In the genomic region with DNA sequence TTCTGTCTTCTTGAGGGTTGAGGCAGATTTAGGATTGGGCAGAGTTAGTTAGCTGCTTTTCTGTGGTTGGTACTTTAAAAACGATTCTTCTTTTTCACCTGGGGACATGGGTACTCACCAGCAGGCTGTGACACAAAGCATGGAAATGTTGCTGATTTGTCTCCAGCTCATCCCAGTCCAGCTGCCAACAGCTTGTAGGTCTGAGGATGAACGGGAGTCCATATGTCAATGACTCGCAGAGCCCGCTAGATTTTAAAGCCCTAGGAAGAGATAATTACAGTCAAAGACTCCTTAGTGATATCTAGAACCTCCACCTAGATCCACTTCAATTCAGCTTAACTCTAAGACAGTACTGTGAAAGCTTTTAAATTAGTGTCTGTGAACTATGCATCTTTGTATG, we compare ENCODE assay signal across 18 cellular contexts. TPM values are rescaled to one million over a fixed set of nuclear protein-coding genes. Genes with fewer than 3 reads are reported as not detected.
DNase-seq lines count a peak whose midpoint lies in the region; ATAC-seq, FAIRE-seq and TF ChIP-seq lines count a peak whose summit lies in the region.
"Had no signal": no experiment of that assay in that cellular context is flagged by ENCODE, and none has a peak within 500 bp of the region (broad histone marks: within the 10 kb centered on the region; RNA-seq: fewer than 3 reads in every experiment).

No MANE protein-coding gene starts in this region.

- H3K27ac ChIP-seq in K562 (ENCODE audit: extremely low read depth, low read depth, low read length) = no peak overlapping the region
- H3K27ac ChIP-seq: 22Rv1, PC-9, SJSA1 had no signal

- no peak for TF ChIP-seq RAD21 in K562 (CRISPR knock-in tag; conservative IDR thresholded peaks at IDR 0.05 in 1 of 2, IDR thresholded peaks at IDR 0.05 in 1 of 2)

- H3K36me3 ChIP-seq in Loucy (ENCODE audit: insufficient read depth, low read length) (no peaks in the 10 kb centered on the region), K562 (ENCODE audit: control insufficient read depth, insufficient read depth, low read length) (no peaks in the 10 kb centered on the region)
- H3K36me3 ChIP-seq: SJSA1 had no signal

- H3K9me3 ChIP-seq in Loucy (ENCODE audit: insufficient read depth, low read depth, low read length) = no peaks in the 10 kb centered on the region
- no peaks in the 10 kb centered on the region for H3K9me3 ChIP-seq in K562 (replicated peaks; ENCODE audit: control insufficient read depth, insufficient read depth, low read depth, low read length)
- H3K9me3 ChIP-seq: SJSA1 had no signal

- no peak for FAIRE-seq in K562 (lab: Jason Lieb, UNC)
- FAIRE-seq: GM19239 had no signal

- no peaks in the 10 kb centered on the region for H3K9me1 ChIP-seq in K562 (ENCODE audit: control insufficient read depth, insufficient read depth, low read length)

- H4K20me1 ChIP-seq in Loucy (ENCODE audit: insufficient read depth, low read length, poor library complexity, severe bottlenecking) (no peaks in the 10 kb centered on the region), K562 (replicated peaks; ENCODE audit: control insufficient read depth, insufficient read depth, low read length) (no peaks in the 10 kb centered on the region)

- 19% methylated on average over 4 of the region's 4 CpGs for WGBS in K562 (ENCODE audit: insufficient coverage, low coverage, missing lambda C conversion rate)

- no peak for TF ChIP-seq CTCF in Loucy (conservative IDR thresholded peaks at IDR 0.05; ENCODE audit: low read length)
- TF ChIP-seq CTCF in K562 (IDR thresholded peaks at IDR 0.05 in 2 of 3, conservative IDR thresholded peaks at IDR 0.05 in 1 of 3; ENCODE audit: insufficient read depth in 2 of 3, low read depth in 1 of 3, low read length in 3 of 3) = no peak

- CTCF ChIA-PET in K562 (lab: Yijun Ruan, JAX; ENCODE audit: low intra/inter-chr PET ratio) = interaction anchor here (0.5 kb wide), 1 partner anchor 20 kb away, joined by 3 read pairs; no protein-coding TSS in a partner anchor

- peaks cover 7% of the 10 kb centered on the region; the same call in 1 of the 2 replicates for H3F3A ChIP-seq in Loucy (ENCODE audit: low read depth)

- peaks cover 31% of the 10 kb centered on the region for H3K4me1 ChIP-seq in Loucy (ENCODE audit: insufficient read depth, low read length, poor library complexity, severe bottlenecking)
- peaks cover 0 to 42% of the 10 kb centered on the region in 2 experiments; a peak in 4 of 5 replicates for H3K4me1 ChIP-seq in K562 (replicated peaks in 1 of 2; ENCODE audit: control insufficient read depth in 2 of 2, insufficient read depth in 2 of 2, low read length in 2 of 2)

- no peak for TF ChIP-seq EP300 in K562 (IDR thresholded peaks at IDR 0.05; ENCODE audit: low read length)

- DNase-seq in NCI-H1694 (lab: John Stamatoyannopoulos, UW) = peak; percentile 11
- no peak for DNase-seq in NCI-H1694 treated with DMSO at 0.1 percent for 48 hours (lab: John Stamatoyannopoulos, UW)
- no peak for DNase-seq in K562 (ENCODE audit: extremely low read depth in 1 of 4, low spot score in 3 of 4)
- no peak for DNase-seq in stimulated activated CD8-positive, alpha-beta memory T cell treated with anti-CD3 and anti-CD28 coated beads, Interleukin-4, amount 100 ng/mL, for 48 hours
- no peak for DNase-seq in NCI-H1092 treated with DMSO at 0.1 percent for 48 hours (lab: John Stamatoyannopoulos, UW)
- no peak for DNase-seq in effector CD8-positive, alpha-beta T cell (lab: John Stamatoyannopoulos, UW)
- DNase-seq: C1 segment of cervical spinal cord, COR-L47, H9, KG1, NCI-H1092, NCI-H774, PC-9 had no signal

- H3K4me2 ChIP-seq in Loucy (ENCODE audit: low read depth, low read length, poor library complexity, severe bottlenecking) (peak overlapping the region; percentile 75), K562 (ENCODE audit: insufficient read depth, low read length) (0 out of 2 replicates have a peak overlapping the region, but pooled peaks have one; percentile 8)
- H3K4me2 ChIP-seq: PC-9 had no signal

- H3K4me3 ChIP-seq in Loucy (ENCODE audit: low read length, poor library complexity, severe bottlenecking) (no peak overlapping the region), K562 (no peak overlapping the region)
- H3K4me3 ChIP-seq: PC-9, SJSA1 had no signal

- no peak for TF ChIP-seq POLR2A in K562 (conservative IDR thresholded peaks at IDR 0.05)

- POLR2A ChIA-PET in K562 (lab: Yijun Ruan, JAX) = interaction anchor here (1.0 to 2.8 kb wide), 3 partner anchors 8 to 28 kb away, joined by 3 to 13 read pairs (median 4); no protein-coding TSS in a partner anchor

- intact Hi-C loops in K562 (cut with micrococcal nuclease) = no loop called here

- ATAC-seq in K562 (no peak), HG02678 (IDR thresholded peaks at IDR 0.05; ENCODE audit: unreplicated experiment) (no peak)

- no TSS peak for BruUV-seq in K562 (replicated peaks; lab: Mats Ljungman, UMichigan)

- H3K79me2 ChIP-seq in Loucy (ENCODE audit: insufficient read depth, low read length) (no peaks in the 10 kb centered on the region), K562 (ENCODE audit: control insufficient read depth, insufficient read depth, low read length) (no peaks in the 10 kb centered on the region)

- H2AFZ ChIP-seq in Loucy (ENCODE audit: low read length) = no peak overlapping the region
- peak overlapping the region; percentile 67 for H2AFZ ChIP-seq in K562 (ENCODE audit: low read depth, low read length)
- H2AFZ ChIP-seq: PC-9 had no signal

- in situ Hi-C loops in K562 (cut with MboI) = no loop called here

- H3K9me2 ChIP-seq in Loucy (replicated peaks; ENCODE audit: low read depth, low read length) = no peaks in the 10 kb centered on the region

- H3K9ac ChIP-seq in Loucy (ENCODE audit: low read depth, low read length, poor library complexity, severe bottlenecking) (no peak overlapping the region), K562 (ENCODE audit: insufficient read depth in 1 of 2, low read depth in 2 of 2, low read length in 2 of 2) (no peak overlapping the region)

- H3K27me3 ChIP-seq in Loucy (ENCODE audit: insufficient read depth, low read length, poor library complexity, severe bottlenecking) (no peaks in the 10 kb centered on the region), K562 (ENCODE audit: control insufficient read depth in 2 of 2, insufficient read depth in 2 of 2, low read length in 2 of 2) (no peaks in the 10 kb centered on the region)
- H3K27me3 ChIP-seq: SJSA1 had no signal

RNA-seq across cellular contexts. Expression of gene DOK1, which starts 20.8 kb away (rescaled TPM):
- total RNA-seq in K562 (2011; cell fraction: chromatin; rRNA removed; ENCODE audit: low replicate concordance) = 7.7 and 24.2 TPM in 2 replicates
- 33.4 and 35.7 TPM in 2 replicates for total RNA-seq in K562 (2011; cell fraction: nucleolus; rRNA removed)
- total RNA-seq in K562 (2011; cell fraction: nucleoplasm; rRNA removed) = 13.4 and 16.5 TPM in 2 replicates
- total RNA-seq in K562 (2014; rRNA removed) = 36.4 and 44.5 TPM in 2 replicates
- 5.2 and 7.6 TPM in 2 replicates for total RNA-seq in K562 (2014; rRNA removed; fragmentation: Illumina TruSeq; extraction: Trizol)
- 16.6 and 16.7 TPM in 2 replicates for total RNA-seq in K562 (2015; rRNA removed; fragmentation: Illumina TruSeq; extraction: Trizol)
- 25.8 and 29.6 TPM in 2 replicates for total RNA-seq in K562 (2021)
- 11.3 and 12.0 TPM in 2 replicates for polyA plus RNA-seq in K562 (2011; rRNA removed)
- 11.0 and 31.7 TPM in 2 replicates for polyA plus RNA-seq in K562 (2011; cell fraction: cytosol; rRNA removed)
- polyA plus RNA-seq in K562 (2011; cell fraction: nucleus; rRNA removed) = 23.6 and 47.8 TPM in 2 replicates
- 26.9 and 34.5 TPM in 2 replicates for polyA plus RNA-seq in K562 (2012)
- polyA plus RNA-seq in K562 (2014; fragmentation: Illumina TruSeq; extraction: Trizol) = 16.1 and 24.2 TPM in 2 replicates
- under 1 TPM; 0.59 to 0.99 TPM for polyA plus RNA-seq in K562 (2014; fragmentation: Nextera tagmentation; extraction: Ambion mirVana)
- polyA plus RNA-seq in K562 (2014; rRNA removed) = 27.7 and 33.0 TPM in 2 replicates
- polyA minus RNA-seq in K562 (2011; rRNA and poly(A)+ RNA removed) = 7.6 and 10.6 TPM in 2 replicates
- 14.9 and 16.0 TPM in 2 replicates for polyA minus RNA-seq in K562 (2011; cell fraction: cytosol; rRNA and poly(A)+ RNA removed)
- polyA minus RNA-seq in K562 (2011; cell fraction: nucleus; rRNA and poly(A)+ RNA removed) = 20.7 and 21.3 TPM in 2 replicates

RNA-seq across cellular contexts. Expression of gene LOXL3, which starts 21.6 kb away (rescaled TPM):
- 2.6 and 3.8 TPM in 2 replicates for total RNA-seq in K562 (2011; cell fraction: chromatin; rRNA removed; ENCODE audit: low replicate concordance)
- total RNA-seq in K562 (2011; cell fraction: nucleolus; rRNA removed) = 2.0 and 2.2 TPM in 2 replicates
- total RNA-seq in K562 (2011; cell fraction: nucleoplasm; rRNA removed) = 2.1 and 2.9 TPM in 2 replicates
- total RNA-seq in K562 (2014; rRNA removed) (0.29 and 0.64 TPM in 2 replicates), K562 (2014; rRNA removed; fragmentation: Illumina TruSeq; extraction: Trizol) (0.25 and 0.26 TPM in 2 replicates), K562 (2015; rRNA removed; fragmentation: Illumina TruSeq; extraction: Trizol) (0.22 and 0.23 TPM in 2 replicates), K562 (2021) (0.58 and 0.76 TPM in 2 replicates)
- polyA plus RNA-seq in K562 (2011; rRNA removed) (0.99 and 1.1 TPM in 2 replicates), K562 (2014; fragmentation: Illumina TruSeq; extraction: Trizol) (0.31 and 0.48 TPM in 2 replicates), K562 (2014; fragmentation: Nextera tagmentation; extraction: Ambion mirVana) (under 1 TPM; 0.24 to 0.30 TPM), K562 (2014; rRNA removed) (0.50 and 1.1 TPM in 2 replicates)
- 0.87 and 1.1 TPM in 2 replicates for polyA plus RNA-seq in K562 (2011; cell fraction: cytosol; rRNA removed)
- polyA plus RNA-seq in K562 (2011; cell fraction: nucleus; rRNA removed) = 3.1 and 5.8 TPM in 2 replicates
- polyA plus RNA-seq in K562 (2012) = 0.59 and 1.7 TPM in 2 replicates
- polyA minus RNA-seq in K562 (2011; rRNA and poly(A)+ RNA removed) = 0.53 and 0.66 TPM in 2 replicates
- polyA minus RNA-seq in K562 (2011; cell fraction: cytosol; rRNA and poly(A)+ RNA removed) = 1.0 TPM in 1 of 2 replicates, not detected in the other
- polyA minus RNA-seq in K562 (2011; cell fraction: nucleus; rRNA and poly(A)+ RNA removed) = 1.1 and 1.8 TPM in 2 replicates

RNA-seq across cellular contexts. Expression of gene HTRA2, which starts 45.6 kb away (rescaled TPM):
- total RNA-seq in K562 (2011; cell fraction: chromatin; rRNA removed; ENCODE audit: low replicate concordance) = 76.3 and 135 TPM in 2 replicates
- total RNA-seq in K562 (2011; cell fraction: nucleolus; rRNA removed) = 116 and 121 TPM in 2 replicates
- 69.5 and 82.8 TPM in 2 replicates for total RNA-seq in K562 (2011; cell fraction: nucleoplasm; rRNA removed)
- total RNA-seq in K562 (2014; rRNA removed) (68.0 and 76.5 TPM in 2 replicates), K562 (2014; rRNA removed; fragmentation: Illumina TruSeq; extraction: Trizol) (48.3 and 54.2 TPM in 2 replicates), K562 (2015; rRNA removed; fragmentation: Illumina TruSeq; extraction: Trizol) (56.7 and 60.5 TPM in 2 replicates), K562 (2021) (66.5 and 72.0 TPM in 2 replicates)
- polyA plus RNA-seq in K562 (2011; rRNA removed) (45.9 and 59.8 TPM in 2 replicates), K562 (2014; fragmentation: Illumina TruSeq; extraction: Trizol) (60.7 and 75.7 TPM in 2 replicates), K562 (2014; fragmentation: Nextera tagmentation; extraction: Ambion mirVana) (10 to 100 TPM; 66.7 to 71.2 TPM), K562 (2014; rRNA removed) (65.8 and 78.9 TPM in 2 replicates)
- polyA plus RNA-seq in K562 (2011; cell fraction: cytosol; rRNA removed) = 65.6 and 128 TPM in 2 replicates
- polyA plus RNA-seq in K562 (2011; cell fraction: nucleus; rRNA removed) = 86.3 and 133 TPM in 2 replicates
- 62.5 and 70.9 TPM in 2 replicates for polyA plus RNA-seq in K562 (2012)
- polyA minus RNA-seq in K562 (2011; rRNA and poly(A)+ RNA removed) = 29.0 and 45.8 TPM in 2 replicates
- polyA minus RNA-seq in K562 (2011; cell fraction: cytosol; rRNA and poly(A)+ RNA removed) = 22.2 and 38.4 TPM in 2 replicates
- polyA minus RNA-seq in K562 (2011; cell fraction: nucleus; rRNA and poly(A)+ RNA removed) = 58.6 and 61.0 TPM in 2 replicates

RNA-seq across cellular contexts. Expression of gene AUP1, which starts 45.8 kb away (rescaled TPM):
- 396 and 984 TPM in 2 replicates for total RNA-seq in K562 (2011; cell fraction: chromatin; rRNA removed; ENCODE audit: low replicate concordance)
- total RNA-seq in K562 (2011; cell fraction: nucleolus; rRNA removed) = 901 and 928 TPM in 2 replicates
- 568 and 636 TPM in 2 replicates for total RNA-seq in K562 (2011; cell fraction: nucleoplasm; rRNA removed)
- total RNA-seq in K562 (2014; rRNA removed) (183 and 192 TPM in 2 replicates), K562 (2014; rRNA removed; fragmentation: Illumina TruSeq; extraction: Trizol) (105 and 130 TPM in 2 replicates), K562 (2015; rRNA removed; fragmentation: Illumina TruSeq; extraction: Trizol) (165 and 173 TPM in 2 replicates), K562 (2021) (165 and 166 TPM in 2 replicates)
- polyA plus RNA-seq in K562 (2011; rRNA removed) (118 and 196 TPM in 2 replicates), K562 (2014; fragmentation: Illumina TruSeq; extraction: Trizol) (217 and 245 TPM in 2 replicates), K562 (2014; fragmentation: Nextera tagmentation; extraction: Ambion mirVana) (100 to 1,000 TPM in 1 of 2 experiments, 10 to 100 TPM in 1; 70.7 to 113 TPM), K562 (2014; rRNA removed) (245 and 268 TPM in 2 replicates)
- polyA plus RNA-seq in K562 (2011; cell fraction: cytosol; rRNA removed) = 159 and 372 TPM in 2 replicates
- 1,037 and 1,663 TPM in 2 replicates for polyA plus RNA-seq in K562 (2011; cell fraction: nucleus; rRNA removed)
- 131 and 205 TPM in 2 replicates for polyA plus RNA-seq in K562 (2012)
- 48.7 and 121 TPM in 2 replicates for polyA minus RNA-seq in K562 (2011; rRNA and poly(A)+ RNA removed)
- 56.7 and 112 TPM in 2 replicates for polyA minus RNA-seq in K562 (2011; cell fraction: cytosol; rRNA and poly(A)+ RNA removed)
- 209 and 232 TPM in 2 replicates for polyA minus RNA-seq in K562 (2011; cell fraction: nucleus; rRNA and poly(A)+ RNA removed)

RNA-seq across cellular contexts. Expression of gene DQX1, which starts 49.3 kb away (rescaled TPM):
- total RNA-seq in K562 (2011; cell fraction: chromatin; rRNA removed; ENCODE audit: low replicate concordance) = 2.8 and 6.5 TPM in 2 replicates
- 1.7 and 2.1 TPM in 2 replicates for total RNA-seq in K562 (2011; cell fraction: nucleolus; rRNA removed)
- total RNA-seq in K562 (2011; cell fraction: nucleoplasm; rRNA removed) = 1.7 and 2.0 TPM in 2 replicates
- total RNA-seq in K562 (2014; rRNA removed) (0.73 TPM in 1 of 2 replicates, not detected in the other), K562 (2014; rRNA removed; fragmentation: Illumina TruSeq; extraction: Trizol) (0.06 and 0.11 TPM in 2 replicates), K562 (2015; rRNA removed; fragmentation: Illumina TruSeq; extraction: Trizol) (0.30 and 0.33 TPM in 2 replicates), K562 (2021) (0.29 and 0.38 TPM in 2 replicates)
- polyA plus RNA-seq in K562 (2011; rRNA removed) (0.18 and 0.46 TPM in 2 replicates), K562 (2014; fragmentation: Illumina TruSeq; extraction: Trizol) (0.18 TPM in 2 replicates), K562 (2014; fragmentation: Nextera tagmentation; extraction: Ambion mirVana) (under 1 TPM; 0.04 to 0.08 TPM), K562 (2014; rRNA removed) (0.05 and 0.21 TPM in 2 replicates)
- polyA plus RNA-seq in K562 (2011; cell fraction: cytosol; rRNA removed) = 0.03 and 0.24 TPM in 2 replicates
- polyA plus RNA-seq in K562 (2011; cell fraction: nucleus; rRNA removed) = 3.1 and 4.0 TPM in 2 replicates
- 0.18 and 0.25 TPM in 2 replicates for polyA plus RNA-seq in K562 (2012)
- polyA minus RNA-seq in K562 (2011; rRNA and poly(A)+ RNA removed) = not detected in 2 replicates
- polyA minus RNA-seq in K562 (2011; cell fraction: cytosol; rRNA and poly(A)+ RNA removed) = not detected in 2 replicates
- 0.54 and 1.3 TPM in 2 replicates for polyA minus RNA-seq in K562 (2011; cell fraction: nucleus; rRNA and poly(A)+ RNA removed)
- total RNA-seq: SJSA1 had no signal
